ENCODE assay signal across 21 cellular contexts in the genomic region with DNA sequence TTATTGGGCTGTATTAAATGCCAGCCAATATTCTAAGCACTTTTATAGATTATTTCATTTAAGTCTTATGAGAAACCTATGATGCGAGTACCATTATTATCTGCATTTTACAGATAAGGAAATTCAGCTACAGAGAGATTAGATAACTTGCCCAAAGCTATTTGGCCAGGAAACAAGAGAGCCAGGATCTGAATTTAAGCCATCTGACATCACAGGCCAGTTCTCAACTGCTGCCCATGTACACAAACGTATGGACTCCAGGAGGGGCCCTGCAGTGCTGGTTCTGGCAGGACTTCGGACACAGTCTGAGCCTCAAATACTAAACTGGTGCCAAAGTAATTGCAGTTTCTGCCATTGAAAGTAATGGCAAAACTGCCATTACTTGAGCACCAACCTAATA. TPM values are rescaled to one million over a fixed set of nuclear protein-coding genes. Genes with fewer than 3 reads are reported as not detected.
DNase-seq lines count a peak whose midpoint lies in the region; ATAC-seq and TF ChIP-seq lines count a peak whose summit lies in the region.
"Had no signal": no experiment of that assay in that cellular context is flagged by ENCODE, and none has a peak within 500 bp of the region (broad histone marks: within the 10 kb centered on the region; RNA-seq: fewer than 3 reads in every experiment).

No MANE protein-coding gene starts in this region.

- H3K9me3 ChIP-seq in MG63 (no peaks in the 10 kb centered on the region), adipocyte (ENCODE audit: control insufficient read depth, low read length) (no peaks in the 10 kb centered on the region), stomach (no peaks in the 10 kb centered on the region)
- H3K9me3 ChIP-seq: colonic mucosa, esophagus squamous epithelium, gastroesophageal sphincter had no signal

- no peak for TF ChIP-seq EP300 in stomach (IDR thresholded peaks at IDR 0.05)

- H3K9ac ChIP-seq in adipocyte (ENCODE audit: low read length): no peak overlapping the region
- H3K9ac ChIP-seq: KMS-11 had no signal

- H3K27ac ChIP-seq in stomach: peak overlapping the region in 1 of 5 donors; percentile 29
- H3K27ac ChIP-seq: colonic mucosa, esophagus squamous epithelium, gastroesophageal sphincter, KMS-11 had no signal

- H3K4me3 ChIP-seq in MG63: no peak overlapping the region
- H3K4me3 ChIP-seq in adipocyte (ENCODE audit: low read length): no peak overlapping the region
- no peak overlapping the region for H3K4me3 ChIP-seq in fibroblast of villous mesenchyme (ENCODE audit: low read depth, low read length)
- H3K4me3 ChIP-seq in stomach: no peak overlapping the region
- H3K4me3 ChIP-seq: colonic mucosa, esophagus squamous epithelium, gastroesophageal sphincter had no signal

- H3K27me3 ChIP-seq in MG63: no peaks in the 10 kb centered on the region
- H3K27me3 ChIP-seq in adipocyte (replicated peaks; ENCODE audit: control insufficient read depth, insufficient read depth, low read length): no peaks in the 10 kb centered on the region
- no peaks in the 10 kb centered on the region for H3K27me3 ChIP-seq in stomach
- H3K27me3 ChIP-seq: colonic mucosa, esophagus squamous epithelium, gastroesophageal sphincter had no signal

- TF ChIP-seq CTCF in fibroblast of villous mesenchyme (IDR thresholded peaks at IDR 0.05; ENCODE audit: insufficient read depth, low read depth, low read length) (no peak), stomach (IDR thresholded peaks at IDR 0.05) (no peak)

- H3K36me3 ChIP-seq in MG63 (no peaks in the 10 kb centered on the region), adipocyte (ENCODE audit: control insufficient read depth, insufficient read depth, low read length, severe bottlenecking) (peaks cover 13% of the 10 kb centered on the region), stomach (no peaks in the 10 kb centered on the region)
- H3K36me3 ChIP-seq: colonic mucosa, esophagus squamous epithelium, gastroesophageal sphincter had no signal

- ATAC-seq in HG03439 (IDR thresholded peaks at IDR 0.05; ENCODE audit: unreplicated experiment): no peak
- ATAC-seq: activated T-cell treated with anti-CD3 and anti-CD28 coated beads, Interleukin-2, amount 50 U/mL, for 4 hours; gastroesophageal sphincter; HCT116; left lobe of liver; WTC11 had no signal

- no peaks in the 10 kb centered on the region for H3K4me1 ChIP-seq in adipocyte (ENCODE audit: control insufficient read depth, insufficient read depth, low read length)
- H3K4me1 ChIP-seq in stomach: peaks cover 0 to 25% (median 8%) of the 10 kb centered on the region in 4 donors
- H3K4me1 ChIP-seq: colonic mucosa had no signal

- DNase-seq in MG63: peak; percentile 16
- peak; percentile 18 for DNase-seq in adipocyte (ENCODE audit: low read depth)
- peak; percentile 82 for DNase-seq in fibroblast of villous mesenchyme (ENCODE audit: low read depth)
- DNase-seq in stomach: peak; percentile 70
- DNase-seq in NCI-H1694 treated with DMSO at 0.1 percent for 48 hours (lab: John Stamatoyannopoulos, UW): no peak
- DNase-seq in cerebellar cortex (ENCODE audit: low spot score): no peak
- DNase-seq: activated CD4-positive, alpha-beta T cell treated with anti-CD3 and anti-CD28 coated beads, Interleukin-2, amount 10 ng/mL, durations not matched to agents 7 days and 5 days; activated T-cell treated with anti-CD3 and anti-CD28 coated beads, Interleukin-2, amount 50 U/mL, for 4 hours; C1 segment of cervical spinal cord; colonic mucosa; esophagus squamous epithelium; hypothalamus; naive B cell; NCI-H146; occipital lobe had no signal

- intact Hi-C loops in stomach (cut with DNase I; ENCODE audit: low total_unique reads): no loop called here

- 32 to 58% (median 38%) methylated on average over 3 of the region's 3 CpGs for WGBS in stomach, 5 donors

- no peak for TF ChIP-seq POLR2A in stomach (IDR thresholded peaks at IDR 0.05)

RNA-seq across cellular contexts. Expression of a gene that starts 40.2 kb away (rescaled TPM):
- 27.3 and 28.3 TPM in 2 replicates for total RNA-seq in MG63 (2014; rRNA removed; shearing (Covaris generic); ENCODE audit: low replicate concordance)
- total RNA-seq in fibroblast of villous mesenchyme (13.8 and 14.5 TPM in 2 replicates), stomach (100 to 1,000 TPM in 1 of 5 donors, 10 to 100 TPM in 4; 11.3 to 178 (median 19.7) TPM)
- 10 to 100 TPM in 1 of 3 donors, 1 to 10 TPM in 2; 8.0 to 11.8 (median 9.0) TPM for polyA plus RNA-seq in stomach

Comparison
In these comparisons a context has a peak if more than half of its experiments do, and no peak if none do; other contexts are left out.
1. DNase-seq: peak in MG63 (single experiment), adipocyte (single experiment), fibroblast of villous mesenchyme (single experiment) and stomach (single experiment); none in NCI-H1694 treated with DMSO at 0.1 percent for 48 hours (single experiment) and cerebellar cortex (single experiment).